Comparison of ENCODE assay signal across 15 cellular contexts in genomic region chr5:149153193-149153750, GRCh38. TPM values are rescaled to one million over a fixed set of nuclear protein-coding genes. Genes with fewer than 3 reads are reported as not detected.
A peak's percentile ranks its signal among the peaks of the same experiment; 100 is the strongest.
DNase-seq lines count a peak whose midpoint lies in the region; ATAC-seq and TF ChIP-seq lines count a peak whose summit lies in the region.
"Had no signal": no experiment of that assay in that cellular context is flagged by ENCODE, and none has a peak within 500 bp of the region (broad histone marks: within the 10 kb centered on the region; RNA-seq: fewer than 3 reads in every experiment).

No MANE protein-coding gene starts in this region.

- H3K9me3 ChIP-seq in gastroesophageal sphincter (no peaks in the 10 kb centered on the region), subcutaneous abdominal adipose tissue (ENCODE audit: control insufficient read depth in 5 of 5, low read length in 5 of 5) (no peaks in the 10 kb centered on the region)
- H3K9me3 ChIP-seq in CD8-positive, alpha-beta T cell (ENCODE audit: low read length), result no peaks in the 10 kb centered on the region
- H3K9me3 ChIP-seq: body of pancreas had no signal

- ATAC-seq in gastroesophageal sphincter (no peak), HG03196 (IDR thresholded peaks at IDR 0.05; ENCODE audit: unreplicated experiment) (no peak)
- ATAC-seq in CD8-positive, alpha-beta T cell, result no peak
- ATAC-seq: activated CD8-positive, alpha-beta T cell treated with anti-CD3 and anti-CD28 coated beads, Interleukin-2, amount 10 ng/mL, durations not matched to agents 7 days and 5 days had no signal

- WGBS in gastroesophageal sphincter (ENCODE audit: low coverage in 1 of 2), 2 donors, result 91 to 95% methylated on average over 3 to 4 of the region's 4 CpGs

- peaks cover 0 to 62% (median 23%) of the 10 kb centered on the region in 3 donors for H3K4me1 ChIP-seq in gastroesophageal sphincter
- peaks cover 16 to 97% (median 49%) of the 10 kb centered on the region in 5 donors for H3K4me1 ChIP-seq in subcutaneous abdominal adipose tissue (ENCODE audit: control insufficient read depth in 5 of 5, insufficient read depth in 5 of 5, low read length in 5 of 5)
- no peaks in the 10 kb centered on the region for H3K4me1 ChIP-seq in CD8-positive, alpha-beta T cell (ENCODE audit: insufficient read depth, low read length)

- no peak overlapping the region for H3K27ac Mint-ChIP-seq in CD8-positive, alpha-beta T cell
- H3K27ac Mint-ChIP-seq: activated CD8-positive, alpha-beta T cell treated with anti-CD3 and anti-CD28 coated beads, Interleukin-2, amount 10 ng/mL, durations not matched to agents 7 days and 5 days had no signal

- peak overlapping the region in 2 of 5 donors; percentile 3 to 56 for H3K9ac ChIP-seq in subcutaneous abdominal adipose tissue (ENCODE audit: low read length in 5 of 5)

- H3K4me3 ChIP-seq in gastroesophageal sphincter, result no peak overlapping the region
- H3K4me3 ChIP-seq in subcutaneous abdominal adipose tissue (ENCODE audit: low read depth in 1 of 5, low read length in 5 of 5), result no peak overlapping the region
- no peak overlapping the region for H3K4me3 ChIP-seq in CD8-positive, alpha-beta T cell (ENCODE audit: low read depth, low read length)
- H3K4me3 ChIP-seq: body of pancreas had no signal

- H3K4me1 Mint-ChIP-seq in CD8-positive, alpha-beta T cell (ENCODE audit: low read depth), result no peaks in the 10 kb centered on the region

- H3K27ac ChIP-seq in gastroesophageal sphincter (peak overlapping the region in 3 of 4 donors; percentile 24 to 67 (median 46)), subcutaneous abdominal adipose tissue (ENCODE audit: low read depth, low read length) (peak overlapping the region; percentile 84)
- no peak overlapping the region for H3K27ac ChIP-seq in CD8-positive, alpha-beta T cell (ENCODE audit: low read depth, low read length)

- H3K27me3 ChIP-seq in gastroesophageal sphincter (no peaks in the 10 kb centered on the region), subcutaneous abdominal adipose tissue (ENCODE audit: control insufficient read depth in 5 of 5, insufficient read depth in 4 of 5, low read length in 5 of 5) (no peaks in the 10 kb centered on the region)
- H3K27me3 ChIP-seq in CD8-positive, alpha-beta T cell (ENCODE audit: insufficient read depth, low read length), result no peaks in the 10 kb centered on the region
- H3K27me3 ChIP-seq: body of pancreas had no signal

- TF ChIP-seq POLR2A in gastroesophageal sphincter (IDR thresholded peaks at IDR 0.05), result no peak

- no peaks in the 10 kb centered on the region for H3K9me3 Mint-ChIP-seq in CD8-positive, alpha-beta T cell

- CTCF ChIA-PET in CD8-positive, alpha-beta T cell (lab: Charles Lee), result interaction anchor here (1.5 kb wide), 1 partner anchor 12 kb away, joined by 5 read pairs; the partner anchor contains the start of gene ABLIM3

- no peak overlapping the region for H3K4me3 Mint-ChIP-seq in CD8-positive, alpha-beta T cell
- H3K4me3 Mint-ChIP-seq: activated CD8-positive, alpha-beta T cell treated with anti-CD3 and anti-CD28 coated beads, Interleukin-2, amount 10 ng/mL, durations not matched to agents 7 days and 5 days had no signal

- no peak for TF ChIP-seq EP300 in gastroesophageal sphincter (IDR thresholded peaks at IDR 0.05)

- H3K36me3 ChIP-seq in gastroesophageal sphincter, result no peaks in the 10 kb centered on the region
- peaks cover 0 to 4% (median 0%) of the 10 kb centered on the region in 5 donors for H3K36me3 ChIP-seq in subcutaneous abdominal adipose tissue (ENCODE audit: control insufficient read depth in 5 of 5, insufficient read depth in 5 of 5, low read length in 5 of 5)
- H3K36me3 ChIP-seq in CD8-positive, alpha-beta T cell (ENCODE audit: insufficient read depth, low read length), result no peaks in the 10 kb centered on the region

- H3K27me3 Mint-ChIP-seq in CD8-positive, alpha-beta T cell (ENCODE audit: low read depth), result peaks cover 13% of the 10 kb centered on the region

- DNase-seq in NCI-H82 (lab: John Stamatoyannopoulos, UW) (peak; percentile 10), NCI-H82 treated with DMSO at 0.1 percent for 48 hours (lab: John Stamatoyannopoulos, UW; ENCODE audit: unreplicated experiment) (no peak), OCI-M1 (lab: John Stamatoyannopoulos, UW) (peak; percentile 39)
- DNase-seq in activated CD4-positive, alpha-beta T cell treated with anti-CD3 and anti-CD28 coated beads for 1 hour, result no peak
- DNase-seq in CD8-positive, alpha-beta T cell, result no peak
- DNase-seq: activated CD8-positive, alpha-beta T cell treated with anti-CD3 and anti-CD28 coated beads, Interleukin-2, amount 10 ng/mL, durations not matched to agents 7 days and 5 days; effector memory CD4-positive, alpha-beta T cell; NCI-H146; stimulated activated CD4-positive, alpha-beta T cell treated with anti-CD3 and anti-CD28 coated beads, Interleukin-4, amount 100 ng/mL, for 4 hours; stimulated activated naive CD4-positive, alpha-beta T cell had no signal

- POLR2A ChIA-PET in CD8-positive, alpha-beta T cell (lab: Charles Lee), result no interaction called here

- no peak for TF ChIP-seq CTCF in gastroesophageal sphincter (IDR thresholded peaks at IDR 0.05)
- TF ChIP-seq CTCF in CD8-positive, alpha-beta T cell (IDR thresholded peaks at IDR 0.05), result no peak

- no peaks in the 10 kb centered on the region for H3K36me3 Mint-ChIP-seq in CD8-positive, alpha-beta T cell

- intact Hi-C loops in CD8-positive, alpha-beta T cell (cut with DNase I, micrococcal nuclease), result no loop called here

RNA-seq across cellular contexts. Expression of gene ABLIM3, which starts 12.0 kb away (rescaled TPM):
- 10 to 100 TPM; 14.8 to 50.7 (median 25.4) TPM for total RNA-seq in gastroesophageal sphincter
- total RNA-seq in CD8-positive, alpha-beta T cell, result not detected
- total RNA-seq: A673; activated CD8-positive, alpha-beta T cell treated with anti-CD3 and anti-CD28 coated beads, Interleukin-2, amount 10 ng/mL, durations not matched to agents 7 days and 5 days had no signal

Comparison
In these comparisons a context has a peak if more than half of its experiments do, and no peak if none do; other contexts are left out.
1. DNase-seq: peak in NCI-H82 (single experiment) and OCI-M1 (single experiment); none in NCI-H82 treated with DMSO at 0.1 percent for 48 hours (single experiment), activated CD4-positive, alpha-beta T cell treated with anti-CD3 and anti-CD28 coated beads for 1 hour (single experiment) and CD8-positive, alpha-beta T cell (0 of 7).
2. RNA of gene ABLIM3, which starts 12.0 kb away (total RNA-seq): 14.8 to 50.7 TPM in gastroesophageal sphincter; not detected in CD8-positive, alpha-beta T cell; every median in the first group is over 10 times any median in the second.